9 cellular contexts compared by ENCODE assay signal in genomic region chr10:124032982-124033886, GRCh38.
DNase-seq lines count a peak whose midpoint lies in the region; ATAC-seq and TF ChIP-seq lines count a peak whose summit lies in the region.
"Had no signal": no experiment of that assay in that cellular context is flagged by ENCODE, and none has a peak within 500 bp of the region (broad histone marks: within the 10 kb centered on the region; RNA-seq: fewer than 3 reads in every experiment).

No MANE protein-coding gene starts in this region.

- H3K36me3 Mint-ChIP-seq in stimulated activated effector memory CD8-positive, alpha-beta T cell treated with anti-CD3 and anti-CD28 coated beads, Interleukin-12 subunit alpha, Interleukin-12 subunit beta, amount 100 ng/mL, for 72 hours, result no peaks in the 10 kb centered on the region

- H3K9me3 ChIP-seq in adrenal gland (replicated peaks in 1 of 3), result no peaks in the 10 kb centered on the region

- no peak overlapping the region for H3K27ac Mint-ChIP-seq in stimulated activated effector memory CD8-positive, alpha-beta T cell treated with anti-CD3 and anti-CD28 coated beads, Interleukin-12 subunit alpha, Interleukin-12 subunit beta, amount 100 ng/mL, for 72 hours
- H3K27ac Mint-ChIP-seq: T-helper 17 cell had no signal

- ATAC-seq in stimulated activated effector memory CD8-positive, alpha-beta T cell treated with anti-CD3 and anti-CD28 coated beads, Interleukin-12 subunit alpha, Interleukin-12 subunit beta, amount 100 ng/mL, for 72 hours, result peak; percentile 62
- ATAC-seq: T-helper 17 cell had no signal

- peak; percentile 78 for DNase-seq in HT1080 (ENCODE audit: low read depth)
- DNase-seq in adrenal gland, result peak in 6 of 7 donors; percentile 36 to 83 (median 47)
- peak; percentile 65 for DNase-seq in iris pigment epithelial cell (ENCODE audit: low read depth)
- no peak for DNase-seq in stimulated activated effector memory CD8-positive, alpha-beta T cell treated with anti-CD3 and anti-CD28 coated beads, Interleukin-12 subunit alpha, Interleukin-12 subunit beta, amount 100 ng/mL, for 72 hours (ENCODE audit: low spot score in 2 of 2)
- no peak for DNase-seq in NCI-H524 treated with DMSO at 0.1 percent for 48 hours (lab: John Stamatoyannopoulos, UW)
- DNase-seq in GM20000 (ENCODE audit: low spot score), result no peak
- DNase-seq in activated CD4-positive, alpha-beta T cell treated with anti-CD3 and anti-CD28 coated beads, Interleukin-2, amount 50 U/mL, for 4 hours, result no peak
- DNase-seq in activated CD4-positive, alpha-beta T cell treated with anti-CD3 and anti-CD28 coated beads for 4 hours, result no peak
- DNase-seq: T-helper 17 cell had no signal

- H3K4me1 ChIP-seq in adrenal gland (replicated peaks in 1 of 2), result peaks cover 0 to 27% of the 10 kb centered on the region in 2 donors

- WGBS in adrenal gland, 4 donors, result 50 to 59% (median 57%) methylated on average over 14 to 15 of the region's 15 CpGs

- H3K9me3 Mint-ChIP-seq in stimulated activated effector memory CD8-positive, alpha-beta T cell treated with anti-CD3 and anti-CD28 coated beads, Interleukin-12 subunit alpha, Interleukin-12 subunit beta, amount 100 ng/mL, for 72 hours, result no peaks in the 10 kb centered on the region

- H3K4me3 Mint-ChIP-seq in stimulated activated effector memory CD8-positive, alpha-beta T cell treated with anti-CD3 and anti-CD28 coated beads, Interleukin-12 subunit alpha, Interleukin-12 subunit beta, amount 100 ng/mL, for 72 hours, result no peak overlapping the region
- H3K4me3 Mint-ChIP-seq: T-helper 17 cell had no signal

- intact Hi-C loops in adrenal gland (cut with DNase I), result no loop called here

- H3K4me3 ChIP-seq in adrenal gland, result no peak overlapping the region

- no peak for TF ChIP-seq CTCF in adrenal gland (IDR thresholded peaks at IDR 0.05)
- no peak for TF ChIP-seq CTCF in GM20000 (IDR thresholded peaks at IDR 0.05; ENCODE audit: extremely low read depth, missing control alignments)

- H3K27ac ChIP-seq in adrenal gland, result peak overlapping the region in 2 of 5 donors; percentile 62 to 83

- H3K27me3 ChIP-seq in adrenal gland, result no peaks in the 10 kb centered on the region

- peaks cover 12% of the 10 kb centered on the region for H3K4me1 Mint-ChIP-seq in stimulated activated effector memory CD8-positive, alpha-beta T cell treated with anti-CD3 and anti-CD28 coated beads, Interleukin-12 subunit alpha, Interleukin-12 subunit beta, amount 100 ng/mL, for 72 hours

- no peak for TF ChIP-seq POLR2A in adrenal gland (IDR thresholded peaks at IDR 0.05)

- peaks cover 0 to 36% of the 10 kb centered on the region in 2 donors for H3K36me3 ChIP-seq in adrenal gland (replicated peaks in 1 of 2)

Comparison
In these comparisons a context has a peak if more than half of its experiments do, and no peak if none do; other contexts are left out.
1. DNase-seq: peak in HT1080 (single experiment), adrenal gland (6 of 7) and iris pigment epithelial cell (single experiment); none in stimulated activated effector memory CD8-positive, alpha-beta T cell treated with anti-CD3 and anti-CD28 coated beads, Interleukin-12 subunit alpha, Interleukin-12 subunit beta, amount 100 ng/mL, for 72 hours (0 of 2), NCI-H524 treated with DMSO at 0.1 percent for 48 hours (single experiment), GM20000 (single experiment), activated CD4-positive, alpha-beta T cell treated with anti-CD3 and anti-CD28 coated beads, Interleukin-2, amount 50 U/mL, for 4 hours (0 of 2) and activated CD4-positive, alpha-beta T cell treated with anti-CD3 and anti-CD28 coated beads for 4 hours (0 of 2).